Comparison of ENCODE assay signal across 9 cellular contexts in genomic region chr1:54798769-54799641, GRCh38. TPM values are rescaled to one million over a fixed set of nuclear protein-coding genes. Genes with fewer than 3 reads are reported as not detected.
DNase-seq lines count a peak whose midpoint lies in the region; ATAC-seq and TF ChIP-seq lines count a peak whose summit lies in the region.
"Had no signal": no experiment of that assay in that cellular context is flagged by ENCODE, and none has a peak within 500 bp of the region (broad histone marks: within the 10 kb centered on the region; RNA-seq: fewer than 3 reads in every experiment).

No MANE protein-coding gene starts in this region.

- POLR2A ChIA-PET in activated CD4-positive, alpha-beta T cell treated with anti-CD3 and anti-CD28 coated beads, Interleukin-2, amount 10 ng/mL, durations not matched to agents 7 days and 5 days (lab: Charles Lee) = interaction anchor here (0.5 kb wide), 1 partner anchor 391 kb away, joined by 3 read pairs; no protein-coding TSS in a partner anchor

- peak overlapping the region; percentile 90 for H3K27ac Mint-ChIP-seq in activated CD4-positive, alpha-beta T cell treated with anti-CD3 and anti-CD28 coated beads, Interleukin-2, amount 10 ng/mL, durations not matched to agents 7 days and 5 days
- H3K27ac Mint-ChIP-seq: dendritic cell treated with granulocyte-macrophage colony-stimulating factor and Interleukin-4, amounts not matched to agents 40 ng/mL and 50 ng/mL, for 4 days had no signal

- DNase-seq in GM10266 (ENCODE audit: extremely low spot score) = peak; percentile 65
- DNase-seq in HCEC 1CT = peak; percentile 18
- peak; percentile 17 for DNase-seq in activated CD4-positive, alpha-beta T cell treated with anti-CD3 and anti-CD28 coated beads, Interleukin-2, amount 10 ng/mL, durations not matched to agents 7 days and 5 days
- DNase-seq in mesenteric fat pad (ENCODE audit: low spot score) = peak; percentile 53
- DNase-seq in NCI-H2171 treated with DMSO at 0.1 percent for 48 hours (lab: John Stamatoyannopoulos, UW) = no peak
- DNase-seq in cortex of kidney (lab: John Stamatoyannopoulos, UW) = no peak

- peak overlapping the region; percentile 82 for H3K4me3 Mint-ChIP-seq in activated CD4-positive, alpha-beta T cell treated with anti-CD3 and anti-CD28 coated beads, Interleukin-2, amount 10 ng/mL, durations not matched to agents 7 days and 5 days
- H3K4me3 Mint-ChIP-seq: dendritic cell treated with granulocyte-macrophage colony-stimulating factor and Interleukin-4, amounts not matched to agents 40 ng/mL and 50 ng/mL, for 4 days had no signal

- H3K36me3 Mint-ChIP-seq in activated CD4-positive, alpha-beta T cell treated with anti-CD3 and anti-CD28 coated beads, Interleukin-2, amount 10 ng/mL, durations not matched to agents 7 days and 5 days (ENCODE audit: low read depth) = peaks cover 2% of the 10 kb centered on the region

- CTCF ChIA-PET in activated CD4-positive, alpha-beta T cell treated with anti-CD3 and anti-CD28 coated beads, Interleukin-2, amount 10 ng/mL, durations not matched to agents 7 days and 5 days (lab: Charles Lee) = interaction anchor here (0.8 to 3.7 kb wide), 2 partner anchors 8 kb away, joined by 3 to 27 read pairs; no protein-coding TSS in a partner anchor

- H3K9me3 Mint-ChIP-seq in activated CD4-positive, alpha-beta T cell treated with anti-CD3 and anti-CD28 coated beads, Interleukin-2, amount 10 ng/mL, durations not matched to agents 7 days and 5 days = no peaks in the 10 kb centered on the region
- H3K9me3 Mint-ChIP-seq: dendritic cell treated with granulocyte-macrophage colony-stimulating factor and Interleukin-4, amounts not matched to agents 40 ng/mL and 50 ng/mL, for 4 days had no signal

- H3K27me3 Mint-ChIP-seq in activated CD4-positive, alpha-beta T cell treated with anti-CD3 and anti-CD28 coated beads, Interleukin-2, amount 10 ng/mL, durations not matched to agents 7 days and 5 days = no peaks in the 10 kb centered on the region

- no peak for TF ChIP-seq CTCF in GM10266 (IDR thresholded peaks at IDR 0.05; ENCODE audit: control insufficient read depth, insufficient read depth, low read depth, missing control alignments)

- H3K4me1 Mint-ChIP-seq in activated CD4-positive, alpha-beta T cell treated with anti-CD3 and anti-CD28 coated beads, Interleukin-2, amount 10 ng/mL, durations not matched to agents 7 days and 5 days = peaks cover 60% of the 10 kb centered on the region

- ATAC-seq in GM18873 (IDR thresholded peaks at IDR 0.05; ENCODE audit: low FRiP score, unreplicated experiment) (no peak), GM21576 (IDR thresholded peaks at IDR 0.05; ENCODE audit: unreplicated experiment) (no peak)

RNA-seq across cellular contexts. Expression of gene TTC22, which starts 2.1 kb away (rescaled TPM):
- 10 to 100 TPM in 1 of 2 experiments, 1 to 10 TPM in 1; 9.9 to 10.6 TPM for total RNA-seq in activated CD4-positive, alpha-beta T cell treated with anti-CD3 and anti-CD28 coated beads, Interleukin-2, amount 10 ng/mL, durations not matched to agents 7 days and 5 days
- total RNA-seq in mesenteric fat pad = not detected

RNA-seq across cellular contexts. Expression of gene PARS2, which starts 34.7 kb away (rescaled TPM):
- 1 to 10 TPM; 3.2 to 4.3 TPM for total RNA-seq in activated CD4-positive, alpha-beta T cell treated with anti-CD3 and anti-CD28 coated beads, Interleukin-2, amount 10 ng/mL, durations not matched to agents 7 days and 5 days
- total RNA-seq in mesenteric fat pad = 1.9 TPM

Comparison
In these comparisons a context has a peak if more than half of its experiments do, and no peak if none do; other contexts are left out.
1. DNase-seq: peak in GM10266 (single experiment), HCEC 1CT (single experiment), activated CD4-positive, alpha-beta T cell treated with anti-CD3 and anti-CD28 coated beads, Interleukin-2, amount 10 ng/mL, durations not matched to agents 7 days and 5 days (single experiment) and mesenteric fat pad (single experiment); none in NCI-H2171 treated with DMSO at 0.1 percent for 48 hours (single experiment) and cortex of kidney (single experiment).
2. RNA of gene TTC22, which starts 2.1 kb away (total RNA-seq): 9.9 to 10.6 TPM in activated CD4-positive, alpha-beta T cell treated with anti-CD3 and anti-CD28 coated beads, Interleukin-2, amount 10 ng/mL, durations not matched to agents 7 days and 5 days; not detected in mesenteric fat pad (single experiment); every median in the first group is over 10 times any median in the second.